Comparison of ENCODE assay signal across 13 cellular contexts in the genomic region with DNA sequence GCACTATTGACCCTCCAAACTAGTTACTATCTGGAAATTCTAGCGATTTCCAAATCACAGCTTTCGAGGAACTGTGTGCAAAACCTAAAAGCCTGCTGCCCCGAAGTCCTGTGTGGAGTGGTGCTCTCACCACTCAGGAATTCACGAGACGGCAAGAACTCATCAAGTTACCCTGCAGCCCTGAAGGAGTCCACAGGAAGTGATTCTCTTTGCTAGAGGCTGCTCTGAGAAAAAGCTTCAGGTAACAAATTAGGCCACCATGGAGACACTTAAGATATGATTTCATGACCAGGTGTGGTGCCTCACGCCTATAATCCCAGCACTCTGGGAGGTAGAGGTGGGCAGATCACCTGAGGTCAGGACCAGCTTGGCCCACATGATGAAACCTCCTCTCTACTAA. TPM values are rescaled to one million over a fixed set of nuclear protein-coding genes. Genes with fewer than 3 reads are reported as not detected.
A peak's percentile ranks its signal among the peaks of the same experiment; 100 is the strongest.
DNase-seq lines count a peak whose midpoint lies in the region; ATAC-seq and TF ChIP-seq lines count a peak whose summit lies in the region.
"Had no signal": no experiment of that assay in that cellular context is flagged by ENCODE, and none has a peak within 500 bp of the region (broad histone marks: within the 10 kb centered on the region; RNA-seq: fewer than 3 reads in every experiment).

No MANE protein-coding gene starts in this region.

- H3K9me3 ChIP-seq in spleen: no peaks in the 10 kb centered on the region
- no peaks in the 10 kb centered on the region for H3K9me3 ChIP-seq in prostate gland
- H3K9me3 ChIP-seq: A549 had no signal

- no peak overlapping the region for H3K4me3 Mint-ChIP-seq in activated T-cell treated with anti-CD3 and anti-CD28 coated beads, Interleukin-2, amount 50 U/mL, for 24 hours
- no peak overlapping the region for H3K4me3 Mint-ChIP-seq in activated T-cell treated with anti-CD3 and anti-CD28 coated beads, Interleukin-2, amount 50 U/mL, for 4 hours
- peak overlapping the region; percentile 35 for H3K4me3 Mint-ChIP-seq in activated T-helper 17 cell treated with anti-CD3 and anti-CD28 coated beads, Interleukin-2, amount 50 U/mL, for 72 hours

- no peak for DNase-seq in activated T-cell treated with anti-CD3 and anti-CD28 coated beads, Interleukin-2, amount 50 U/mL, for 24 hours
- no peak for DNase-seq in activated T-cell treated with anti-CD3 and anti-CD28 coated beads, Interleukin-2, amount 50 U/mL, for 4 hours
- DNase-seq in foreskin keratinocyte (peak in 1 of 2 donors; percentile 82), spleen (peak; percentile 7), globus pallidus (ENCODE audit: low spot score) (no peak), prostate gland (ENCODE audit: low spot score) (no peak)
- DNase-seq in NK-92 treated with Interleukin-12 subunit alpha and Interleukin-12 subunit beta, amount 100 ng/mL, for 24 hours (lab: John Stamatoyannopoulos, UW): no peak
- DNase-seq: NCI-H2029 treated with DMSO at 0.1 percent for 48 hours; SIG-M5; stimulated activated CD4-positive, alpha-beta T cell treated with anti-CD3 and anti-CD28 coated beads, Interleukin-4, amount 100 ng/mL, for 24 hours had no signal

- no peak for ATAC-seq in activated T-cell treated with anti-CD3 and anti-CD28 coated beads, Interleukin-2, amount 50 U/mL, for 4 hours
- no peak for ATAC-seq in activated T-helper 17 cell treated with anti-CD3 and anti-CD28 coated beads, Interleukin-2, amount 50 U/mL, for 72 hours (replicated peaks)
- peak; percentile 64 for ATAC-seq in foreskin keratinocyte
- ATAC-seq: A549 had no signal

- TF ChIP-seq POLR2A in spleen (IDR thresholded peaks at IDR 0.05): no peak
- TF ChIP-seq POLR2A in prostate gland (IDR thresholded peaks at IDR 0.05): no peak

- intact Hi-C loops in spleen (cut with DNase I; ENCODE audit: low total_unique reads): no loop called here
- intact Hi-C loops in prostate gland (cut with DNase I): no loop called here

- no peaks in the 10 kb centered on the region for H3K27me3 Mint-ChIP-seq in activated T-cell treated with anti-CD3 and anti-CD28 coated beads, Interleukin-2, amount 50 U/mL, for 24 hours
- H3K27me3 Mint-ChIP-seq in activated T-cell treated with anti-CD3 and anti-CD28 coated beads, Interleukin-2, amount 50 U/mL, for 4 hours (ENCODE audit: low read depth): no peaks in the 10 kb centered on the region
- H3K27me3 Mint-ChIP-seq in activated T-helper 17 cell treated with anti-CD3 and anti-CD28 coated beads, Interleukin-2, amount 50 U/mL, for 72 hours: no peaks in the 10 kb centered on the region

- H3K36me3 ChIP-seq in spleen (peaks cover 0 to 24% (median 0%) of the 10 kb centered on the region in 6 donors), prostate gland (no peaks in the 10 kb centered on the region)
- H3K36me3 ChIP-seq: cardiac muscle cell had no signal

- H3K4me1 ChIP-seq in foreskin keratinocyte (peaks cover 45% of the 10 kb centered on the region), spleen (peaks cover 32 to 99% (median 90%) of the 10 kb centered on the region in 6 donors), prostate gland (replicated peaks) (peaks cover 18% of the 10 kb centered on the region)

- no peak for TF ChIP-seq CTCF in foreskin keratinocyte (conservative IDR thresholded peaks at IDR 0.05)
- no peak for TF ChIP-seq CTCF in spleen (IDR thresholded peaks at IDR 0.05 in 8 of 11, conservative IDR thresholded peaks at IDR 0.05 in 3 of 11)
- TF ChIP-seq CTCF in prostate gland (IDR thresholded peaks at IDR 0.05): no peak

- 47 to 76% (median 71%) methylated on average over 6 of the region's 6 CpGs for WGBS in spleen, 5 donors
- WGBS in prostate gland: 56% methylated on average over 6 of the region's 6 CpGs

- H3K27ac Mint-ChIP-seq in activated T-cell treated with anti-CD3 and anti-CD28 coated beads, Interleukin-2, amount 50 U/mL, for 24 hours: peak overlapping the region; percentile 68
- no peak overlapping the region for H3K27ac Mint-ChIP-seq in activated T-helper 17 cell treated with anti-CD3 and anti-CD28 coated beads, Interleukin-2, amount 50 U/mL, for 72 hours

- H3K27me3 ChIP-seq in foreskin keratinocyte (no peaks in the 10 kb centered on the region), spleen (replicated peaks in 1 of 7) (no peaks in the 10 kb centered on the region), prostate gland (replicated peaks; ENCODE audit: insufficient read depth) (no peaks in the 10 kb centered on the region)
- H3K27me3 ChIP-seq: cardiac muscle cell had no signal

- peaks cover 58% of the 10 kb centered on the region for H3K36me3 Mint-ChIP-seq in activated T-cell treated with anti-CD3 and anti-CD28 coated beads, Interleukin-2, amount 50 U/mL, for 24 hours (ENCODE audit: low read depth)
- H3K36me3 Mint-ChIP-seq in activated T-cell treated with anti-CD3 and anti-CD28 coated beads, Interleukin-2, amount 50 U/mL, for 4 hours (ENCODE audit: insufficient read depth): peaks cover 12% of the 10 kb centered on the region
- peaks cover 20% of the 10 kb centered on the region for H3K36me3 Mint-ChIP-seq in activated T-helper 17 cell treated with anti-CD3 and anti-CD28 coated beads, Interleukin-2, amount 50 U/mL, for 72 hours (ENCODE audit: low read depth)

- no peaks in the 10 kb centered on the region for H3K9me3 Mint-ChIP-seq in activated T-cell treated with anti-CD3 and anti-CD28 coated beads, Interleukin-2, amount 50 U/mL, for 24 hours
- no peaks in the 10 kb centered on the region for H3K9me3 Mint-ChIP-seq in activated T-cell treated with anti-CD3 and anti-CD28 coated beads, Interleukin-2, amount 50 U/mL, for 4 hours
- H3K9me3 Mint-ChIP-seq in activated T-helper 17 cell treated with anti-CD3 and anti-CD28 coated beads, Interleukin-2, amount 50 U/mL, for 72 hours: no peaks in the 10 kb centered on the region

- H3K27ac ChIP-seq in foreskin keratinocyte (no peak overlapping the region), spleen (peak overlapping the region in 1 of 8 donors; percentile 47), prostate gland (no peak overlapping the region)
- H3K27ac ChIP-seq: A549, cardiac muscle cell had no signal

- H3K4me3 ChIP-seq in spleen: no peak overlapping the region
- H3K4me3 ChIP-seq in prostate gland: no peak overlapping the region
- H3K4me3 ChIP-seq: A549, cardiac muscle cell had no signal

- peaks cover 84% of the 10 kb centered on the region for H3K4me1 Mint-ChIP-seq in activated T-cell treated with anti-CD3 and anti-CD28 coated beads, Interleukin-2, amount 50 U/mL, for 24 hours (ENCODE audit: low read depth)
- peaks cover 86% of the 10 kb centered on the region for H3K4me1 Mint-ChIP-seq in activated T-cell treated with anti-CD3 and anti-CD28 coated beads, Interleukin-2, amount 50 U/mL, for 4 hours (ENCODE audit: low read depth)
- H3K4me1 Mint-ChIP-seq in activated T-helper 17 cell treated with anti-CD3 and anti-CD28 coated beads, Interleukin-2, amount 50 U/mL, for 72 hours: peaks cover 46% of the 10 kb centered on the region

RNA-seq across cellular contexts. Expression of gene ANKRD11, which starts 19.1 kb away (rescaled TPM):
- total RNA-seq in activated T-cell treated with anti-CD3 and anti-CD28 coated beads, Interleukin-2, amount 50 U/mL, for 4 hours: 100 to 1,000 TPM; 153 to 181 (median 162) TPM
- 100 to 1,000 TPM; 166 to 178 TPM for total RNA-seq in activated T-helper 17 cell treated with anti-CD3 and anti-CD28 coated beads, Interleukin-2, amount 50 U/mL, for 72 hours
- total RNA-seq in foreskin keratinocyte: 67.0 and 73.2 TPM in 2 replicates
- 45.8 and 54.3 TPM in 2 replicates for polyA plus RNA-seq in foreskin keratinocyte
- 100 to 1,000 TPM; 105 to 203 (median 136) TPM for total RNA-seq in spleen
- polyA plus RNA-seq in spleen: 10 to 100 TPM; 29.0 to 60.0 (median 37.8) TPM
- 100 to 1,000 TPM in 1 of 2 donors, 10 to 100 TPM in 1; 66.2 to 143 TPM for total RNA-seq in prostate gland

RNA-seq across cellular contexts. Expression of gene SPG7, which starts 37.0 kb away (rescaled TPM):
- 10 to 100 TPM; 76.1 to 88.4 (median 78.5) TPM for total RNA-seq in activated T-cell treated with anti-CD3 and anti-CD28 coated beads, Interleukin-2, amount 50 U/mL, for 4 hours
- 100 to 1,000 TPM; 115 to 135 TPM for total RNA-seq in activated T-helper 17 cell treated with anti-CD3 and anti-CD28 coated beads, Interleukin-2, amount 50 U/mL, for 72 hours
- total RNA-seq in foreskin keratinocyte: 66.2 and 70.7 TPM in 2 replicates
- 52.7 and 53.6 TPM in 2 replicates for polyA plus RNA-seq in foreskin keratinocyte
- 100 to 1,000 TPM in 6 of 7 donors, 10 to 100 TPM in 1; 90.4 to 260 (median 153) TPM for total RNA-seq in spleen
- 100 to 1,000 TPM in 2 of 3 donors, 10 to 100 TPM in 1; 64.5 to 189 (median 135) TPM for polyA plus RNA-seq in spleen
- 100 to 1,000 TPM; 128 to 165 TPM for total RNA-seq in prostate gland
